ENCODE assay signal across 18 cellular contexts in the genomic region with DNA sequence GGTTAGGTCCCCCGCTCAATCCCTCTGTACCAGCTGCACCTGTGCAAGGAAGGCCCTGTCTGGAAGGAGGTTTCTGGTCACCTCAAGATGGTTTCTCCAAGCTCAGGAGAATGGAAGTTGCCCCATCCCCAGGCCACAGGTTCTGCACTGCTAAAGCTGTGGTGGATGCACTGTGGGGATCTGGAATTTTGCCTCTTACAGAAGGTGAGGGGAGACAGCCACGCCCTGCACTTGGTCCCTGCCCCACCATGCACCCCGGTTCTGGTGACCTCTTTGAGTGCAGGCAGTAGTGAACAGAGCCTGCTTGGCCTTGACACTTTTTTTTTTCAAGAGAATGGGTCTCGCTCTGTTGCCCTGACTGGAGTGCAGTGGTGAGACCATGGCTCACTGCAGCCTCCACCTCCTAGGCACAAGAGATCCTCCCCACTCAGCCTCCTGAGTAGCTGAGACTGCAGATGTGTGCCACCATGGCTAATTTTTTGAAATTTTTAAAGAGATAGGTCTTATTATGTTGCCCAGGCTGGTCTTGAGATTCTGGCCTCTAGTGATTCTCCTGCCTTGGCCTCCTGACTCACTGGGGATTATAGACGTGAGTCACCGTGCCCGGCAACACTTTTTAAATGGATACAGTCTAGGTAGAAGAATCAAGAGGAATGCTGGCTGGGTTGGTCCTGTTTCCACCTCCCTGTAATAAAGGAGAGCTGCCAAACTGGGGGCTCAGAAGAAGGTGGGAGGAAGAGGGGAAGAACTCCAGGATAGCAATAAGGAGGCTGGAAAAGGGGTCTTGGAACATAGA. TPM values are rescaled to one million over a fixed set of nuclear protein-coding genes. Genes with fewer than 3 reads are reported as not detected.
DNase-seq lines count a peak whose midpoint lies in the region; ATAC-seq and TF ChIP-seq lines count a peak whose summit lies in the region.
"Had no signal": no experiment of that assay in that cellular context is flagged by ENCODE, and none has a peak within 500 bp of the region (broad histone marks: within the 10 kb centered on the region; RNA-seq: fewer than 3 reads in every experiment).

No MANE protein-coding gene starts in this region.

- WGBS in heart left ventricle, 4 donors, result 88 to 96% (median 94%) methylated on average over 7 of the region's 7 CpGs

- H3K27me3 ChIP-seq in right atrium auricular region, result no peaks in the 10 kb centered on the region
- H3K27me3 ChIP-seq in heart left ventricle, result no peaks in the 10 kb centered on the region

- H3K27ac Mint-ChIP-seq in stimulated activated naive B cell treated with anti-CD40 and anti-IgM and Interleukin-4, amounts not matched to agents 10 μg/mL and 1 μg/mL and 100 μg/mL, for 72 hours, result peak overlapping the region; percentile 11
- H3K27ac Mint-ChIP-seq: activated T-cell treated with anti-CD3 and anti-CD28 coated beads, Interleukin-2, amount 50 U/mL, for 72 hours had no signal

- peaks cover 0 to 2% of the 10 kb centered on the region in 2 donors for H3K9me3 Mint-ChIP-seq in stimulated activated naive B cell treated with anti-CD40 and anti-IgM and Interleukin-4, amounts not matched to agents 10 μg/mL and 1 μg/mL and 100 μg/mL, for 72 hours
- H3K9me3 Mint-ChIP-seq: activated T-cell treated with anti-CD3 and anti-CD28 coated beads, Interleukin-2, amount 50 U/mL, for 72 hours had no signal

- no peak overlapping the region for H3K4me3 ChIP-seq in right atrium auricular region
- no peak overlapping the region for H3K4me3 ChIP-seq in heart left ventricle
- H3K4me3 ChIP-seq in fibroblast of villous mesenchyme (ENCODE audit: low read depth, low read length), result no peak overlapping the region
- H3K4me3 ChIP-seq: thoracic aorta had no signal

- intact Hi-C loops in heart left ventricle (cut with DNase I), result no loop called here

- H3K36me3 ChIP-seq in right atrium auricular region, result no peaks in the 10 kb centered on the region
- H3K36me3 ChIP-seq in heart left ventricle, result no peaks in the 10 kb centered on the region
- H3K36me3 ChIP-seq: thoracic aorta had no signal

- no peak for TF ChIP-seq CTCF in right atrium auricular region (IDR thresholded peaks at IDR 0.05)
- no peak for TF ChIP-seq CTCF in heart left ventricle (IDR thresholded peaks at IDR 0.05)
- no peak for TF ChIP-seq CTCF in fibroblast of villous mesenchyme (IDR thresholded peaks at IDR 0.05; ENCODE audit: insufficient read depth, low read depth, low read length)

- H3K9me3 ChIP-seq in right atrium auricular region (no peaks in the 10 kb centered on the region), heart left ventricle (no peaks in the 10 kb centered on the region)
- H3K9me3 ChIP-seq: thoracic aorta had no signal

- H3K4me3 Mint-ChIP-seq in stimulated activated naive B cell treated with anti-CD40 and anti-IgM and Interleukin-4, amounts not matched to agents 10 μg/mL and 1 μg/mL and 100 μg/mL, for 72 hours, result no peak overlapping the region
- H3K4me3 Mint-ChIP-seq: activated T-cell treated with anti-CD3 and anti-CD28 coated beads, Interleukin-2, amount 50 U/mL, for 72 hours had no signal

- no peaks in the 10 kb centered on the region for H3K27me3 Mint-ChIP-seq in stimulated activated naive B cell treated with anti-CD40 and anti-IgM and Interleukin-4, amounts not matched to agents 10 μg/mL and 1 μg/mL and 100 μg/mL, for 72 hours

- no peak for ATAC-seq in heart left ventricle
- no peak for ATAC-seq in stimulated activated naive B cell treated with anti-CD40 and anti-IgM and Interleukin-4, amounts not matched to agents 10 μg/mL and 1 μg/mL and 100 μg/mL, for 72 hours (replicated peaks)
- ATAC-seq in HG02571 (IDR thresholded peaks at IDR 0.05; ENCODE audit: unreplicated experiment), result no peak
- ATAC-seq in left lobe of liver, result no peak
- ATAC-seq: activated T-cell treated with anti-CD3 and anti-CD28 coated beads, Interleukin-2, amount 50 U/mL, for 72 hours; right cardiac atrium had no signal

- no peaks in the 10 kb centered on the region for H3K36me3 Mint-ChIP-seq in stimulated activated naive B cell treated with anti-CD40 and anti-IgM and Interleukin-4, amounts not matched to agents 10 μg/mL and 1 μg/mL and 100 μg/mL, for 72 hours

- H3K4me1 Mint-ChIP-seq in stimulated activated naive B cell treated with anti-CD40 and anti-IgM and Interleukin-4, amounts not matched to agents 10 μg/mL and 1 μg/mL and 100 μg/mL, for 72 hours, result peaks cover 29 to 46% of the 10 kb centered on the region in 2 donors

- DNase-seq in right atrium auricular region (ENCODE audit: low spot score) (peak; percentile 46), heart left ventricle (no peak), SW480 (ENCODE audit: low spot score) (peak; percentile 57), fibroblast of villous mesenchyme (ENCODE audit: low read depth) (peak; percentile 51), left lobe of liver (ENCODE audit: low spot score) (no peak), Ammon's horn (ENCODE audit: low spot score) (no peak)
- DNase-seq in stimulated activated naive B cell treated with anti-CD40 and anti-IgM and Interleukin-4, amounts not matched to agents 10 μg/mL and 1 μg/mL and 100 μg/mL, for 72 hours, result no peak
- DNase-seq: activated CD4-positive, alpha-beta T cell treated with anti-CD3 and anti-CD28 coated beads, Interleukin-2, amount 50 U/mL, for 1 hour; activated T-cell treated with anti-CD3 and anti-CD28 coated beads, Interleukin-2, amount 50 U/mL, for 72 hours; NCI-H1105 treated with DMSO at 0.1 percent for 48 hours; right cardiac atrium had no signal

- H3K27ac ChIP-seq in right atrium auricular region (no peak overlapping the region), heart left ventricle (no peak overlapping the region)
- H3K27ac ChIP-seq: thoracic aorta had no signal

- no peaks in the 10 kb centered on the region for H3K4me1 ChIP-seq in right atrium auricular region
- H3K4me1 ChIP-seq in heart left ventricle, result peaks cover 0 to 6% (median 0%) of the 10 kb centered on the region in 12 donors

- TF ChIP-seq POLR2A in heart left ventricle (IDR thresholded peaks at IDR 0.05), result no peak

RNA-seq across cellular contexts. Expression of a gene that starts 5.8 kb away (rescaled TPM):
- not detected for total RNA-seq in right atrium auricular region
- total RNA-seq in heart left ventricle, result under 1 TPM in 1 of 9 donors, not detected in 8; 0.16 TPM
- polyA plus RNA-seq in heart left ventricle, result not detected
- not detected in 2 replicates for total RNA-seq in fibroblast of villous mesenchyme
- total RNA-seq in left lobe of liver, result not detected
- total RNA-seq: chondrocyte, lung microvascular endothelial cell, right cardiac atrium, SK-MEL-5, thoracic aorta had no signal
- polyA plus RNA-seq: esophagus, neural cell, right cardiac atrium had no signal

RNA-seq across cellular contexts. Expression of a gene that starts 49.4 kb away (rescaled TPM):
- total RNA-seq in right atrium auricular region (under 1 TPM in 1 of 2 donors, not detected in 1; 0.82 TPM), heart left ventricle (1 to 10 TPM in 1 of 9 donors, under 1 TPM in 5, not detected in 3; 0.10 to 4.5 (median 0.33) TPM), fibroblast of villous mesenchyme (6.8 and 10.4 TPM in 2 replicates), left lobe of liver (0.08 TPM)
- under 1 TPM in 1 of 2 donors, not detected in 1; 0.06 TPM for polyA plus RNA-seq in heart left ventricle
- polyA plus RNA-seq: right cardiac atrium had no signal

Comparison
In these comparisons a context has a peak if more than half of its experiments do, and no peak if none do; other contexts are left out.
1. DNase-seq: peak in right atrium auricular region (single experiment), SW480 (single experiment) and fibroblast of villous mesenchyme (single experiment); none in heart left ventricle (0 of 5), stimulated activated naive B cell treated with anti-CD40 and anti-IgM and Interleukin-4, amounts not matched to agents 10 μg/mL and 1 μg/mL and 100 μg/mL, for 72 hours (single experiment), left lobe of liver (single experiment) and Ammon's horn (single experiment).